Comparison of ENCODE assay signal across 9 cellular contexts in the genomic region with DNA sequence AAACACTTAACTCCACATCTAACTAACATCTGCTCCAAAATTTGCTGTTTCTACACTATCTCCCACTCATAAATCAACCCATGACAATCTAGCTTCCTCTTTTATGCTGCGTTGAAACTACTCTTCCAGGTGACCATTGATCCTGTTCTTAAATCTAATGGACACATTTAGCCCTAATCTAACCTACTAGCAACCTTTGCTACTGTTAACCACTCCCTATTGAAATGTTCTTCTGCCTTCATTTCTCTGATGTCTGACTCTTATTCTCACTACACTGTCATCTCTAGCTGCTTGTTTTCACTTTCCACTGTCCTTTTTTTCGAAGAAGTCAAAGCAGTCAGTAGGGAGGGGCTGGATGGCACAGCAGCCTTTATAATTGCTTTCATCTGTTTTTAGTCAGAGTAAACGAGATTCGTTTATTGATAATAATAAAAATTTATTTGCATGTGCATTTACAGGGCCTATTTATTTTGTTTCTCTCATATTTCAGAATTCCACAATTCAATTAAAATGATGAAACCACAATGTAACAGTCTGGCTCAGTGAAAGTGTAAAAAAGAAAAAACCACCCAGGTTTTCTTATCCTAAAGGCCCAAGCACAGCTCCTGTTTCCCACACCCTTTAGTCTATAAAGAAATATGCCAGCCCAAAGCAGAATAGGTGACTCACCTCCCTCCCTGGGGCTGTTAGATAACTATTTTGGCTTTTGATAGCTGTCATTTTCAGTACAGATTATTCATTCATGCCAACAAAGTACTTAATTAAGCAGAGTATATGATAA. TPM values are rescaled to one million over a fixed set of nuclear protein-coding genes. Genes with fewer than 3 reads are reported as not detected.
DNase-seq lines count a peak whose midpoint lies in the region; ATAC-seq and TF ChIP-seq lines count a peak whose summit lies in the region.
"Had no signal": no experiment of that assay in that cellular context is flagged by ENCODE, and none has a peak within 500 bp of the region (broad histone marks: within the 10 kb centered on the region; RNA-seq: fewer than 3 reads in every experiment).

No MANE protein-coding gene starts in this region.

- no peak overlapping the region for H2AFZ ChIP-seq in IMR-90 (replicated peaks; ENCODE audit: low read length, poor library complexity)

- H4K20me1 ChIP-seq in IMR-90 (ENCODE audit: insufficient read depth, low read length): peaks cover 32% of the 10 kb centered on the region

- H3K4me3 Mint-ChIP-seq in activated naive CD4-positive, alpha-beta T cell treated with anti-CD3 and anti-CD28 coated beads, Interleukin-2, amount 50 U/mL, for 24 hours: peak overlapping the region; percentile 74
- H3K4me3 Mint-ChIP-seq in naive thymus-derived CD8-positive, alpha-beta T cell: peak overlapping the region in 9 of 10 donors; percentile 1 to 65 (median 11)
- H3K4me3 Mint-ChIP-seq: neural crest cell had no signal

- WGBS in IMR-90 (ENCODE audit: extremely low coverage in 2 of 2, insufficient read length in 1 of 2), 2 experiments: 23% methylated on average over 1 of the region's 4 CpGs; no CpG with 5 or more reads in 1 of the 2 experiments
- 55 to 60% (median 55%) methylated on average over 4 of the region's 4 CpGs for WGBS in ovary, 3 donors

- peaks cover 7% of the 10 kb centered on the region for H3K36me3 Mint-ChIP-seq in activated naive CD4-positive, alpha-beta T cell treated with anti-CD3 and anti-CD28 coated beads, Interleukin-2, amount 50 U/mL, for 24 hours
- H3K36me3 Mint-ChIP-seq in naive thymus-derived CD8-positive, alpha-beta T cell: peaks cover 0 to 9% (median 4%) of the 10 kb centered on the region in 3 donors

- no peak overlapping the region for H3K14ac ChIP-seq in IMR-90 (replicated peaks; ENCODE audit: low read depth, low read length)

- H3K27me3 ChIP-seq in IMR-90 (ENCODE audit: control insufficient read depth, insufficient read depth, low read length) (no peaks in the 10 kb centered on the region), ovary (no peaks in the 10 kb centered on the region)

- no peak overlapping the region for H2BK120ac ChIP-seq in IMR-90 (ENCODE audit: low read depth, low read length)

- H4K91ac ChIP-seq in IMR-90 (ENCODE audit: insufficient read depth, low read depth, low read length): no peak overlapping the region

- dilution Hi-C loops in IMR-90 (cut with HindIII; ENCODE audit: low sequenced_read_pairs, unreplicated experiment): no loop called here

- H2AK9ac ChIP-seq in IMR-90 (replicated peaks; ENCODE audit: low read depth, low read length, poor library complexity): no peak overlapping the region

- TF ChIP-seq EP300 in ovary (IDR thresholded peaks at IDR 0.05): no peak

- peak overlapping the region; percentile 84 for H3K27ac Mint-ChIP-seq in activated naive CD4-positive, alpha-beta T cell treated with anti-CD3 and anti-CD28 coated beads, Interleukin-2, amount 50 U/mL, for 24 hours
- peak overlapping the region in 7 of 10 donors; percentile 4 to 82 (median 16) for H3K27ac Mint-ChIP-seq in naive thymus-derived CD8-positive, alpha-beta T cell

- CTCF ChIA-PET in IMR-90 (lab: Yijun Ruan, JAX): interaction anchor here (0.6 kb wide), 1 partner anchor 811 kb away, joined by 5 read pairs; no protein-coding TSS in a partner anchor

- H3K9me3 ChIP-seq in IMR-90 (ENCODE audit: control insufficient read depth, insufficient read depth, low read length): no peaks in the 10 kb centered on the region
- H3K9me3 ChIP-seq in ovary: no peaks in the 10 kb centered on the region

- in situ Hi-C loops in IMR-90 (cut with MboI; ENCODE audit: low sequenced_read_pairs): no loop called here

- no peak overlapping the region; the same call in 1 of the 2 replicates for H3K56ac ChIP-seq in IMR-90 (ENCODE audit: extremely low read depth, insufficient read depth, low read length)

- no peak overlapping the region for H2AK5ac ChIP-seq in IMR-90 (ENCODE audit: low read depth, low read length)

- H2BK20ac ChIP-seq in IMR-90 (ENCODE audit: low read depth, low read length): no peak overlapping the region

- H3K4me1 Mint-ChIP-seq in activated naive CD4-positive, alpha-beta T cell treated with anti-CD3 and anti-CD28 coated beads, Interleukin-2, amount 50 U/mL, for 24 hours: peaks cover 74% of the 10 kb centered on the region
- H3K4me1 Mint-ChIP-seq in naive thymus-derived CD8-positive, alpha-beta T cell: peaks cover 27 to 88% (median 69%) of the 10 kb centered on the region in 4 donors

- TF ChIP-seq RAD21 in IMR-90 (IDR thresholded peaks at IDR 0.05; ENCODE audit: low read length): no peak

- H3K9me3 Mint-ChIP-seq in activated naive CD4-positive, alpha-beta T cell treated with anti-CD3 and anti-CD28 coated beads, Interleukin-2, amount 50 U/mL, for 24 hours: no peaks in the 10 kb centered on the region
- H3K9me3 Mint-ChIP-seq in naive thymus-derived CD8-positive, alpha-beta T cell: no peaks in the 10 kb centered on the region

- H3K4me1 ChIP-seq in IMR-90 (ENCODE audit: control insufficient read depth, insufficient read depth, low read length): peaks cover 6% of the 10 kb centered on the region
- no peaks in the 10 kb centered on the region for H3K4me1 ChIP-seq in ovary (ENCODE audit: insufficient read depth)

- intact Hi-C loops in IMR-90 (cut with micrococcal nuclease): no loop called here
- intact Hi-C loops in ovary (cut with DNase I): no loop called here

- H4K8ac ChIP-seq in IMR-90 (ENCODE audit: low read depth in 2 of 2, low read length in 2 of 2): peak overlapping the region in 1 of 2 experiments; percentile 15; a peak in 1 of 4 replicates

- H3K18ac ChIP-seq in IMR-90 (ENCODE audit: low read depth, low read length): no peak overlapping the region

- POLR2A ChIA-PET in IMR-90 (lab: Charles Lee; ENCODE audit: unreplicated experiment): no interaction called here
- POLR2A ChIA-PET in naive thymus-derived CD8-positive, alpha-beta T cell (lab: Charles Lee): interaction anchor here (0.5 kb wide), 1 partner anchor 45 kb away, joined by 4 read pairs; a partner anchor contains a TSS

- H3K36me3 ChIP-seq in IMR-90 (ENCODE audit: control insufficient read depth, insufficient read depth, low read length): no peaks in the 10 kb centered on the region
- no peaks in the 10 kb centered on the region for H3K36me3 ChIP-seq in ovary

- no peak overlapping the region for H2BK5ac ChIP-seq in IMR-90 (ENCODE audit: low read depth, low read length, poor library complexity, severe bottlenecking)

- H3K79me1 ChIP-seq in IMR-90 (ENCODE audit: low read depth in 1 of 2, low read length in 2 of 2): peaks cover 30 to 66% of the 10 kb centered on the region in 2 experiments

- peak; percentile 75 for ATAC-seq in GM18505 (IDR thresholded peaks at IDR 0.05; ENCODE audit: unreplicated experiment)
- peak; percentile 81 for ATAC-seq in GM21717 (IDR thresholded peaks at IDR 0.05; ENCODE audit: unreplicated experiment)
- ATAC-seq in IMR-90 (ENCODE audit: low read depth): peak; percentile 48
- ATAC-seq in naive thymus-derived CD8-positive, alpha-beta T cell: peak; percentile 50 to 66

- no peak overlapping the region for H4K5ac ChIP-seq in IMR-90 (ENCODE audit: low read depth, low read length)

- BruUV-seq in IMR-90 (replicated peaks; lab: Mats Ljungman, UMichigan): no TSS peak

- peak overlapping the region; percentile 16 for H3K4me2 ChIP-seq in IMR-90 (ENCODE audit: low read depth, low read length)

- DNase-seq in IMR-90 (peak; percentile 20), NCI-H146 (lab: John Stamatoyannopoulos, UW) (no peak), GOT3 (lab: John Stamatoyannopoulos, UW) (no peak), ovary (no peak)
- DNase-seq in naive thymus-derived CD8-positive, alpha-beta T cell: peak in 1 of 10 donors; percentile 12

- no peak overlapping the region for H3K23ac ChIP-seq in IMR-90 (ENCODE audit: low read depth, low read length)

- no peak overlapping the region for H3K4me3 ChIP-seq in IMR-90 (ENCODE audit: insufficient read depth, low read depth, low read length)
- H3K4me3 ChIP-seq in ovary: no peak overlapping the region

- no peak for TF ChIP-seq CTCF in IMR-90 (conservative IDR thresholded peaks at IDR 0.05; ENCODE audit: low read depth, low read length)
- no peak for TF ChIP-seq CTCF in ovary (IDR thresholded peaks at IDR 0.05)

- no peak overlapping the region for H3K9ac ChIP-seq in IMR-90 (ENCODE audit: low read depth, low read length)

- no peaks in the 10 kb centered on the region for H3K27me3 Mint-ChIP-seq in activated naive CD4-positive, alpha-beta T cell treated with anti-CD3 and anti-CD28 coated beads, Interleukin-2, amount 50 U/mL, for 24 hours
- no peaks in the 10 kb centered on the region for H3K27me3 Mint-ChIP-seq in naive thymus-derived CD8-positive, alpha-beta T cell

- TF ChIP-seq POLR2A in GM18505 (IDR thresholded peaks at IDR 0.05; ENCODE audit: borderline replicate concordance, extremely low read depth, insufficient read depth, insufficient read length) (no peak), IMR-90 (IDR thresholded peaks at IDR 0.05; ENCODE audit: low read depth, low read length) (no peak), ovary (IDR thresholded peaks at IDR 0.05) (no peak)

- H3K4ac ChIP-seq in IMR-90 (ENCODE audit: low read depth, low read length): no peak overlapping the region

- H3K27ac ChIP-seq in IMR-90 (ENCODE audit: insufficient read depth, low read length) (no peak overlapping the region), ovary (no peak overlapping the region)

- peaks cover 7% of the 10 kb centered on the region; the same call in 1 of the 2 replicates for H3K9me1 ChIP-seq in IMR-90 (ENCODE audit: insufficient read depth, low read length)

- no peak overlapping the region for H2BK15ac ChIP-seq in IMR-90 (ENCODE audit: low read depth, low read length)

TF ChIP-seq in IMR-90, 13 proteins besides CTCF, POLR2A, EP300 and RAD21:
- 0 out of 2 replicates have a peak, but pooled peaks have one; percentile 22 for TF ChIP-seq FOS (IDR thresholded peaks at IDR 0.05; ENCODE audit: low read depth, low read length)
- TF ChIP-seq NFE2L2 (IDR thresholded peaks at IDR 0.05; ENCODE audit: low read depth, low read length): no peak
TF ChIP-seq in IMR-90: peak in this region for 1.

RNA-seq across cellular contexts. Expression of a gene that starts 44.9 kb away (rescaled TPM):
- total RNA-seq in IMR-90 (2012; rRNA removed) (32.6 and 42.5 TPM in 2 replicates), ovary (10 to 100 TPM; 24.8 to 60.3 (median 33.0) TPM)
- polyA plus RNA-seq in IMR-90 (2012; rRNA removed) (9.6 and 9.9 TPM in 2 replicates), ovary (10 to 100 TPM in 1 of 2 donors, 1 to 10 TPM in 1; 9.0 to 17.5 TPM)
- polyA plus RNA-seq in IMR-90 (2012; cell fraction: cytosol; rRNA removed): 1.2 and 4.2 TPM in 2 replicates
- polyA plus RNA-seq in IMR-90 (2012; cell fraction: nucleus; rRNA removed; ENCODE audit: low replicate concordance): 0.72 and 18.7 TPM in 2 replicates
- 10 to 100 TPM; 52.2 to 52.5 TPM for total RNA-seq in naive thymus-derived CD8-positive, alpha-beta T cell
- 10 to 100 TPM; 16.3 to 30.9 (median 26.4) TPM for polyA plus RNA-seq in naive thymus-derived CD8-positive, alpha-beta T cell
